ENCODE assay signal across 18 cellular contexts in genomic region chrX:119402588-119402987, GRCh38.
"Had no signal": no experiment of that assay in that cellular context is flagged by ENCODE, and none has a peak within 500 bp of the region (broad histone marks: within the 10 kb centered on the region; RNA-seq: fewer than 3 reads in every experiment).

No MANE protein-coding gene starts in this region.

- H3K36me3 Mint-ChIP-seq: activated CD4-positive, alpha-beta memory T cell treated with anti-CD3 and anti-CD28 coated beads for 36 hours; activated naive CD8-positive, alpha-beta T cell had no signal

- H3K36me3 ChIP-seq: gastrocnemius medialis, prostate gland had no signal

- H3K4me3 ChIP-seq: gastrocnemius medialis, prostate gland, tibial artery had no signal

- H3K27ac Mint-ChIP-seq: activated CD4-positive, alpha-beta memory T cell treated with anti-CD3 and anti-CD28 coated beads for 36 hours; activated naive CD8-positive, alpha-beta T cell; activated T-helper 1 cell treated with anti-CD3 and anti-CD28 coated beads, Interleukin-12 subunit alpha, Interleukin-12 subunit beta, Interleukin-2, Interleukin-4 antibody, amounts not matched to agents 30 ng/mL and 10 ng/mL and 1 ng/mL, durations not matched to agents 14 hours and 24 hours and 36 hours had no signal

- H3K27me3 ChIP-seq: tibial artery had no signal

- H3K9me3 ChIP-seq: gastrocnemius medialis, prostate gland, tibial artery had no signal

- H3K4me3 Mint-ChIP-seq: activated B cell treated with CpG ODN at 0.5 μM for 24 hours; activated CD4-positive, alpha-beta memory T cell treated with anti-CD3 and anti-CD28 coated beads for 36 hours; activated naive CD8-positive, alpha-beta T cell; activated T-helper 1 cell treated with anti-CD3 and anti-CD28 coated beads, Interleukin-12 subunit alpha, Interleukin-12 subunit beta, Interleukin-2, Interleukin-4 antibody, amounts not matched to agents 30 ng/mL and 10 ng/mL and 1 ng/mL, durations not matched to agents 14 hours and 24 hours and 36 hours; neural crest cell had no signal

- H3K27ac ChIP-seq: gastrocnemius medialis, prostate gland, tibial artery had no signal

- DNase-seq: activated B cell treated with CpG ODN at 0.5 μM for 24 hours; activated CD4-positive, alpha-beta memory T cell treated with anti-CD3 and anti-CD28 coated beads for 36 hours; activated CD4-positive, alpha-beta T cell treated with anti-CD3 and anti-CD28 coated beads for 4 hours; activated gamma-delta T cell treated with Interleukin-2 at 50 U/mL for 16 hours; activated T-cell treated with anti-CD3 and anti-CD28 coated beads for 4 hours; cerebellar nuclear complex; cortex of kidney; gastrocnemius medialis; left ventricle myocardium superior; right cardiac atrium; stimulated activated CD4-positive, alpha-beta T cell treated with anti-CD3 and anti-CD28 coated beads, Interleukin-2, amount 100 ng/mL, for 24 hours; stimulated activated naive CD4-positive, alpha-beta T cell treated with Interleukin-2 at 50 U/mL for 16 hours; substantia nigra; tibial artery had no signal

- ATAC-seq: gastrocnemius medialis, left ventricle myocardium superior, right cardiac atrium had no signal

- H3K9me3 Mint-ChIP-seq: activated B cell treated with CpG ODN at 0.5 μM for 24 hours; activated CD4-positive, alpha-beta memory T cell treated with anti-CD3 and anti-CD28 coated beads for 36 hours; activated T-helper 1 cell treated with anti-CD3 and anti-CD28 coated beads, Interleukin-12 subunit alpha, Interleukin-12 subunit beta, Interleukin-2, Interleukin-4 antibody, amounts not matched to agents 30 ng/mL and 10 ng/mL and 1 ng/mL, durations not matched to agents 14 hours and 24 hours and 36 hours had no signal

- H3K27me3 Mint-ChIP-seq: activated B cell treated with CpG ODN at 0.5 μM for 24 hours; activated CD4-positive, alpha-beta memory T cell treated with anti-CD3 and anti-CD28 coated beads for 36 hours; activated naive CD8-positive, alpha-beta T cell had no signal

- H3K4me1 ChIP-seq: gastrocnemius medialis, prostate gland had no signal
